In the genomic region with DNA sequence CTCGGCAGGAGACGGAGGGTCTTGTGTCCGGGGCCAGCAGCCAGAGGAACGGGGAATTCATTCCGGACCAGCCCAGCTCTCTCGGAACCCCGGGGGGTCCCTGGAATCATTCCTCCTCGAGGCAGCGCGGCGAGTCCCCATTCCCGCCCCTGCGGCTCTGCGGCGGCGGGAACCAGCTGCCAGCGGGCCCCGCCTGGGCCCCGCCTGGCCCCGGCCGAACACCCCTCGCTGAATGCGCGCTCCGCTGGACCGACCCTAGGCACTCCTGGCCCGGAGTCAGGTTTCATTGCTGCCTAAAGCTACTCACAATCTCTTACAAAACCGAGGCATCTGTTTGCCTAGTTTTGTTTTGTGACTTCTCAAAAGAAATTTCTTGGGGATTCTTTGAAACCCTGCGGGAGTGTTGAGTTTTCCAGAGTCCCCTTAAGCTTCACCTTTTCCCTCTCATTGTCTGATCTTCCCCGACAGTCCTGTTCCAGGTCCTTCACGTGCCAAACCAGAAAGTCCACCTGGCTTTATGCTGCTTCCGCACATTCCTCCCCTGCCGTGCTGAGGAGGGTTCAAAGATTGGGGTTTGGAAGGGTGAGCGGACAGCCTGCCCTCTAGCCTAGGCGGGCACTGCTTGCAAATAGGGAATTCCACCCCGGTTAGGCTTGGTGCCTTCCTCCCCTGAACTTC, we compare ENCODE assay signal across 8 cellular contexts. TPM values are rescaled to one million over a fixed set of nuclear protein-coding genes. Genes with fewer than 3 reads are reported as not detected.
A peak's percentile ranks its signal among the peaks of the same experiment; 100 is the strongest.
DNase-seq lines count a peak whose midpoint lies in the region; ATAC-seq and TF ChIP-seq lines count a peak whose summit lies in the region.

No MANE protein-coding gene starts in this region.

- H3K4me1 ChIP-seq in CD4-positive, alpha-beta memory T cell (ENCODE audit: insufficient read depth, low read length), result peaks cover 26% of the 10 kb centered on the region
- peaks cover 6% of the 10 kb centered on the region for H3K4me1 ChIP-seq in neuron (ENCODE audit: insufficient read depth, low read length)

- POLR2A ChIA-PET in CD4-positive, alpha-beta memory T cell (lab: Charles Lee; ENCODE audit: partially characterized antibody), result interaction anchor here (0.8 to 3.8 kb wide), 18 partner anchors 8 to 710 kb away, joined by 3 to 34 read pairs (median 6); a partner anchor contains a TSS
- POLR2A ChIA-PET in activated B cell treated with CpG ODN at 0.5 μM for 24 hours (lab: Charles Lee), result interaction anchor here (0.9 kb wide), 1 partner anchor 49 kb away, joined by 3 read pairs; a partner anchor contains a TSS

- ATAC-seq in GM19397 (IDR thresholded peaks at IDR 0.05; ENCODE audit: unreplicated experiment), result peak; percentile 21
- ATAC-seq in HG03460 (IDR thresholded peaks at IDR 0.05; ENCODE audit: unreplicated experiment), result peak; percentile 31
- peak; percentile 36 for ATAC-seq in activated B cell treated with CpG ODN at 0.5 μM for 24 hours (ENCODE audit: low read depth)

- H3K27me3 Mint-ChIP-seq in CD4-positive, alpha-beta memory T cell, result no peaks in the 10 kb centered on the region
- peaks cover 33% of the 10 kb centered on the region for H3K27me3 Mint-ChIP-seq in activated B cell treated with CpG ODN at 0.5 μM for 24 hours

- H3K4me3 Mint-ChIP-seq in CD4-positive, alpha-beta memory T cell, result peak overlapping the region; percentile 86 to 95 (median 93)
- peak overlapping the region; percentile 82 for H3K4me3 Mint-ChIP-seq in activated B cell treated with CpG ODN at 0.5 μM for 24 hours

- H3K4me3 ChIP-seq in CD4-positive, alpha-beta memory T cell (ENCODE audit: low read length in 2 of 2), result peak overlapping the region; percentile 76 to 84
- H3K4me3 ChIP-seq in fibroblast of the aortic adventitia (ENCODE audit: low read depth, low read length), result peak overlapping the region; percentile 79
- H3K4me3 ChIP-seq in neuron (ENCODE audit: low read length), result peak overlapping the region; percentile 55

- H3K27ac ChIP-seq in CD4-positive, alpha-beta memory T cell (ENCODE audit: low read depth, low read length), result peak overlapping the region; percentile 57

- peak overlapping the region; percentile 69 for H2AFZ ChIP-seq in neuron (ENCODE audit: low read depth, low read length)

- intact Hi-C loops in CD4-positive, alpha-beta memory T cell (cut with micrococcal nuclease), result loop anchor here (1.0 to 5.0 kb wide), 4 partner anchors 48 to 1795 kb away; a partner anchor contains a TSS
- intact Hi-C loops in activated B cell treated with CpG ODN at 0.5 μM for 24 hours (cut with micrococcal nuclease), result loop anchor here (2.0 kb wide), 1 partner anchor 48 kb away; a partner anchor contains a TSS

- no peaks in the 10 kb centered on the region for H3K9me3 ChIP-seq in CD4-positive, alpha-beta memory T cell (ENCODE audit: control insufficient read depth in 1 of 2, low read length in 2 of 2)
- H3K9me3 ChIP-seq in neuron (ENCODE audit: low read length), result no peaks in the 10 kb centered on the region

- H3K36me3 ChIP-seq in CD4-positive, alpha-beta memory T cell (ENCODE audit: insufficient read depth, low read length), result no peaks in the 10 kb centered on the region
- no peaks in the 10 kb centered on the region for H3K36me3 ChIP-seq in neuron (ENCODE audit: insufficient read depth, low read length)

- DNase-seq in CD4-positive, alpha-beta memory T cell, result peak in 2 of 5 donors; percentile 19 to 21
- DNase-seq in activated B cell treated with CpG ODN at 0.5 μM for 24 hours (no peak), fibroblast of the aortic adventitia (ENCODE audit: low read depth) (peak; percentile 51), NCI-H774 (lab: John Stamatoyannopoulos, UW) (no peak)
- no peak for DNase-seq in activated CD4-positive, CD25-positive, alpha-beta regulatory T cell treated with anti-CD3 and anti-CD28 coated beads, Interleukin-2, amount 50 U/mL, for 72 hours

- H3K27ac Mint-ChIP-seq in CD4-positive, alpha-beta memory T cell, result peak overlapping the region; percentile 89 to 96 (median 91)
- H3K27ac Mint-ChIP-seq in activated B cell treated with CpG ODN at 0.5 μM for 24 hours, result no peak overlapping the region

- no peak for TF ChIP-seq CTCF in activated B cell treated with CpG ODN at 0.5 μM for 24 hours (IDR thresholded peaks at IDR 0.05)
- TF ChIP-seq CTCF in fibroblast of the aortic adventitia (IDR thresholded peaks at IDR 0.05; ENCODE audit: insufficient read depth, low read length), result no peak

- H3K9me3 Mint-ChIP-seq in CD4-positive, alpha-beta memory T cell, result peaks cover 0 to 1% (median 0%) of the 10 kb centered on the region in 8 donors
- H3K9me3 Mint-ChIP-seq in activated B cell treated with CpG ODN at 0.5 μM for 24 hours, result no peaks in the 10 kb centered on the region

- CTCF ChIA-PET in CD4-positive, alpha-beta memory T cell (lab: Charles Lee; ENCODE audit: partially characterized antibody), result interaction anchor here (0.9 to 3.0 kb wide), 12 partner anchors 11 to 711 kb away, joined by 3 to 48 read pairs (median 6); a partner anchor contains a TSS
- CTCF ChIA-PET in activated B cell treated with CpG ODN at 0.5 μM for 24 hours (lab: Charles Lee), result interaction anchor here (1.0 to 1.3 kb wide), 3 partner anchors 24 to 134 kb away, joined by 3 to 5 read pairs (median 4); no protein-coding TSS in a partner anchor

- no peaks in the 10 kb centered on the region for H3K27me3 ChIP-seq in CD4-positive, alpha-beta memory T cell (ENCODE audit: insufficient read depth, low read length)
- peaks cover 67% of the 10 kb centered on the region for H3K27me3 ChIP-seq in neuron (ENCODE audit: insufficient read depth, low read length)

- H3K36me3 Mint-ChIP-seq in CD4-positive, alpha-beta memory T cell, result peaks cover 0 to 11% of the 10 kb centered on the region in 2 donors
- peaks cover 3% of the 10 kb centered on the region for H3K36me3 Mint-ChIP-seq in activated B cell treated with CpG ODN at 0.5 μM for 24 hours (ENCODE audit: low read depth)

- H3K4me1 Mint-ChIP-seq in CD4-positive, alpha-beta memory T cell, result peaks cover 30 to 47% (median 42%) of the 10 kb centered on the region in 4 donors
- peaks cover 16% of the 10 kb centered on the region for H3K4me1 Mint-ChIP-seq in activated B cell treated with CpG ODN at 0.5 μM for 24 hours

RNA-seq across cellular contexts. Expression of a gene that starts 0.8 kb away (rescaled TPM):
- 1 to 10 TPM; 8.2 to 8.3 TPM for total RNA-seq in CD4-positive, alpha-beta memory T cell
- polyA plus RNA-seq in CD4-positive, alpha-beta memory T cell, result 1 to 10 TPM; 6.4 to 7.4 TPM
- total RNA-seq in activated B cell treated with CpG ODN at 0.5 μM for 24 hours (0.42 and 0.60 TPM in 2 replicates), fibroblast of the aortic adventitia (ENCODE audit: low replicate concordance) (32.1 and 45.0 TPM in 2 replicates)

RNA-seq across cellular contexts. Expression of a gene that starts 48.7 kb away (rescaled TPM):
- total RNA-seq in CD4-positive, alpha-beta memory T cell, result 10 to 100 TPM; 12.1 to 12.6 TPM
- polyA plus RNA-seq in CD4-positive, alpha-beta memory T cell, result 1 to 10 TPM; 4.6 to 6.7 TPM
- total RNA-seq in activated B cell treated with CpG ODN at 0.5 μM for 24 hours (7.4 and 8.9 TPM in 2 replicates), fibroblast of the aortic adventitia (ENCODE audit: low replicate concordance) (10.4 and 16.6 TPM in 2 replicates)
